In the genomic region with DNA sequence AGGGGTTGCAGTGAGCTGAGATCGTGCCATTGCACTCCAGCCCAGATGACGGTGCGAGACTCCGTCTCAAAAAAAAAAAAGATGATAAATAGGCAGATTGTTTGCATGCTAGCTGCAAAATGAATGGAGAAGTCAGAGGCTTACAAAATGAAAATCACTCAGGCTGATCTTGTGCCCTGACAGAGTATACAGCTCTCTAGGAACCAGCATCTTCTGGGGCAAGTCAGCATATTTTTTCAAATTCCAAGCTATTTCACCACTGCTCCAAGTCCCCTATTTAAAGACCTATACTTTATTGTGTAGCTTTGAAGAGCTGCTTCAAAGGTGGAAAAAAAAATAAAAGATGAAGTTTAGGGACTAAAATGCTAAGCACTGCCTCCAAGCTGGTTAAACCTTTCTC, we compare ENCODE assay signal across 21 cellular contexts.
"Had no signal": no experiment of that assay in that cellular context is flagged by ENCODE, and none has a peak within 500 bp of the region (broad histone marks: within the 10 kb centered on the region; RNA-seq: fewer than 3 reads in every experiment).

No MANE protein-coding gene starts in this region.

- DNase-seq: KBM-7; MG63; NCI-H1092 treated with DMSO at 0.1 percent for 48 hours; NCI-H1436; NCI-H187; NCI-H2029; NCI-H2081 treated with DMSO at 0.1 percent for 48 hours; NCI-H2171; NCI-H226; NCI-H446; NCI-H510A; NCI-H524 treated with DMSO at 0.1 percent for 48 hours; NCI-H69; NCI-H774; NK-92 treated with Interleukin-12 subunit alpha and Interleukin-12 subunit beta, amount 100 ng/mL, for 24 hours; OCI-M1; PC-9; Peyer's patch; SHP77 treated with DMSO at 0.1 percent for 48 hours; SJCRH30 had no signal

- H3K9me3 ChIP-seq: MG63, Peyer's patch, SJCRH30 had no signal

- ATAC-seq: SK-N-SH treated with all-trans-retinoic acid at 6 μM for 48 hours had no signal

- H3K27me3 ChIP-seq: MG63, Peyer's patch, SJCRH30 had no signal

- H3K4me3 ChIP-seq: MG63, PC-9, Peyer's patch, SJCRH30 had no signal

- H2AFZ ChIP-seq: PC-9 had no signal

- H3K4me2 ChIP-seq: PC-9 had no signal

- H3K27ac ChIP-seq: PC-9, Peyer's patch, SJCRH30 had no signal
